In genomic region chr2:27703638-27704341, GRCh38 we compare ENCODE assay signal across 1 cellular context.
TF ChIP-seq lines count a peak whose summit lies in the region.

No MANE protein-coding gene starts in this region.

TF ChIP-seq in K562, 482 proteins besides CTCF, POLR2A, EP300 and RAD21 (continued from another document and continues in another):
- TF ChIP-seq ZBTB49 (CRISPR knock-in tag; IDR thresholded peaks at IDR 0.05; ENCODE audit: borderline replicate concordance), result no peak
- TF ChIP-seq ZNF408 (CRISPR knock-in tag; IDR thresholded peaks at IDR 0.05; ENCODE audit: low read depth), result no peak
- TF ChIP-seq MYC (IDR thresholded peaks at IDR 0.05; ENCODE audit: low read depth, low read length), result 0 out of 2 replicates have a peak, but pooled peaks have one; percentile 27
- no peak for TF ChIP-seq MYC (CRISPR knock-in tag; IDR thresholded peaks at IDR 0.05; ENCODE audit: borderline replicate concordance, low read depth)
- no peak for TF ChIP-seq ELF2 (CRISPR knock-in tag; IDR thresholded peaks at IDR 0.05)
- TF ChIP-seq ARID2 (IDR thresholded peaks at IDR 0.05), result 0 out of 2 replicates have a peak, but pooled peaks have one; percentile 49
- no peak for TF ChIP-seq TCF3 (CRISPR knock-in tag; IDR thresholded peaks at IDR 0.05)
- TF ChIP-seq DNMT1 (IDR thresholded peaks at IDR 0.05), result no peak
- TF ChIP-seq HEY1 (CRISPR knock-in tag; IDR thresholded peaks at IDR 0.05; ENCODE audit: borderline replicate concordance), result no peak
- no peak for TF ChIP-seq ATF3 (IDR thresholded peaks at IDR 0.05)
- 0 out of 2 replicates have a peak, but pooled peaks have one; percentile 47 for TF ChIP-seq ATF3 (CRISPR knock-in tag; conservative IDR thresholded peaks at IDR 0.05)
- no peak for TF ChIP-seq ZNF518B (CRISPR knock-in tag; IDR thresholded peaks at IDR 0.05)
- TF ChIP-seq DPF2 (IDR thresholded peaks at IDR 0.05), result no peak
- 0 out of 2 replicates have a peak, but pooled peaks have one; percentile 74 for TF ChIP-seq CBFB (CRISPR knock-in tag; IDR thresholded peaks at IDR 0.05)
- TF ChIP-seq GABPA (tag; conservative IDR thresholded peaks at IDR 0.05; ENCODE audit: low read depth), result no peak
- no peak for TF ChIP-seq HMBOX1 (IDR thresholded peaks at IDR 0.05)
- TF ChIP-seq NKRF (IDR thresholded peaks at IDR 0.05; ENCODE audit: borderline replicate concordance), result no peak
- TF ChIP-seq ZNF143 (CRISPR knock-in tag; IDR thresholded peaks at IDR 0.05), result no peak
- no peak for TF ChIP-seq ZNF197 (CRISPR knock-in tag; IDR thresholded peaks at IDR 0.05; ENCODE audit: low read depth)
- TF ChIP-seq RB1 (IDR thresholded peaks at IDR 0.05; ENCODE audit: low read depth), result peak; percentile 23; the same call in 1 of the 2 replicates
- TF ChIP-seq ZC3H11A (IDR thresholded peaks at IDR 0.05; ENCODE audit: low read depth, low read length), result no peak
- TF ChIP-seq TBP (optimal IDR thresholded peaks at IDR 0.05; ENCODE audit: low read depth, low read length), result no peak
- peak; percentile 75; the same call in 1 of the 2 replicates for TF ChIP-seq STAG1 (CRISPR knock-in tag; IDR thresholded peaks at IDR 0.05; ENCODE audit: borderline replicate concordance)
- peak; percentile 82 for TF ChIP-seq CC2D1A (IDR thresholded peaks at IDR 0.05)
- TF ChIP-seq SNAPC5 (CRISPR knock-in tag; IDR thresholded peaks at IDR 0.05), result no peak
- no peak for TF ChIP-seq CHD1 (IDR thresholded peaks at IDR 0.05; ENCODE audit: low read length)
- peak; percentile 27; the same call in 1 of the 2 replicates for TF ChIP-seq HINFP (tag; conservative IDR thresholded peaks at IDR 0.05; ENCODE audit: low read depth)
- TF ChIP-seq MLLT1 (IDR thresholded peaks at IDR 0.05), result 0 out of 4 replicates have a peak, but pooled peaks of 1 of the 2 experiments have one; percentile 37
- TF ChIP-seq ZNF384 (IDR thresholded peaks at IDR 0.05; ENCODE audit: low read depth, low read length), result 0 out of 2 replicates have a peak, but pooled peaks have one; percentile 28
- TF ChIP-seq ZNF785 (CRISPR knock-in tag; IDR thresholded peaks at IDR 0.05), result no peak
- peak; percentile 38; the same call in 1 of the 2 replicates for TF ChIP-seq SMARCA4 (IDR thresholded peaks at IDR 0.05)
- no peak for TF ChIP-seq SNRNP70 (optimal IDR thresholded peaks at IDR 0.05; ENCODE audit: low read depth, low read length)
- no peak for TF ChIP-seq PRMT5 (CRISPR knock-in tag; IDR thresholded peaks at IDR 0.05)
- TF ChIP-seq RCOR1 (IDR thresholded peaks at IDR 0.05; ENCODE audit: borderline replicate concordance in 1 of 2, low read depth in 2 of 2, low read length in 2 of 2), result peak in 1 of 2 experiments; percentile 24; a peak in 1 of 4 replicates
- TF ChIP-seq CREM (IDR thresholded peaks at IDR 0.05; ENCODE audit: low read depth), result peak; percentile 63; the same call in 1 of the 2 replicates
- no peak for TF ChIP-seq ERF (CRISPR knock-in tag; IDR thresholded peaks at IDR 0.05)
- TF ChIP-seq NR3C1 (CRISPR knock-in tag; IDR thresholded peaks at IDR 0.05), result no peak
- TF ChIP-seq SOX6 (IDR thresholded peaks at IDR 0.05), result peak; percentile 14; the same call in 1 of the 2 replicates
- no peak for TF ChIP-seq ZBED1 (IDR thresholded peaks at IDR 0.05)
- no peak for TF ChIP-seq PHB2 (IDR thresholded peaks at IDR 0.05; ENCODE audit: low read depth)
- no peak for TF ChIP-seq HCFC1 (IDR thresholded peaks at IDR 0.05; ENCODE audit: low read depth, low read length)
- TF ChIP-seq MNT (conservative IDR thresholded peaks at IDR 0.05), result no peak
- no peak for TF ChIP-seq ZNF436 (CRISPR knock-in tag; IDR thresholded peaks at IDR 0.05)
- TF ChIP-seq ESRRA (IDR thresholded peaks at IDR 0.05; ENCODE audit: borderline replicate concordance, low read depth), result peak; percentile 57; the same call in 1 of the 2 replicates
- peak; percentile 67; the same call in 1 of the 2 replicates for TF ChIP-seq CEBPG (CRISPR knock-in tag; IDR thresholded peaks at IDR 0.05)
- peak in 1 of 2 experiments; percentile 72; a peak in 2 of 4 replicates for TF ChIP-seq CEBPG (tag; conservative IDR thresholded peaks at IDR 0.05 in 1 of 2, IDR thresholded peaks at IDR 0.05 in 1 of 2)
- no peak for TF ChIP-seq STAT6 (CRISPR knock-in tag; IDR thresholded peaks at IDR 0.05)
- no peak for TF ChIP-seq ZNF589 (CRISPR knock-in tag; IDR thresholded peaks at IDR 0.05; ENCODE audit: low read depth)
